In the genomic region with DNA sequence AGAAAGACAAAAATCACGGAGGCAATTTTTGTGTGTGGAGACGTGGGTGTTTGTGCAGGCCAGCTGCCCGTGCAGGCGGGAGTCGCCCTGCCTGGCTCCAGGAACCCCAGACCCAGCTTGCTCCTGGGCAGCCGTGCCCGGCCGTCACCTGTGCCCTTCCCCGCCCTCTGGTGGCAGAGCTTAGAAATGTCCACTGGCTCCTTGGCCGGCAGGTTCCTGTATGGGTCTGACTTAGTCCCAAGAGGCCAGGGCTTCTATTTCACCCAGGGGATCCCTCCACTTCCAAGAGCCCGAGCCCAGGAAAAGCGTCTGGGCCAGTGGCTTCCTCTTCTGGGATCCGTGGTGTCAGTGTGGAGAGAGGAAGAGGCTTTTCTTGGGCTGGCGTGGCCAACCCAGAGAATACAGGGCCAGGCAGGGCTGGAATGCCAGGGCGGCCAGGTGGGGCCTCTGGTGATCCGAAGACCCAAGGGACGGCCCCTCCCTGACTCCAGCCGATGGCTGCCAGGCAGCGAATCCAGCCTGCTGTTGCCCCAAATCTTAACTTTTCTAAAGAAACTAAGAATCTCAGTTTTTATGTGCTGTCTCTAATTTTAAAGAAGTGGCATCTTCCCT, we compare ENCODE assay signal across 9 cellular contexts.
DNase-seq lines count a peak whose midpoint lies in the region; ATAC-seq and TF ChIP-seq lines count a peak whose summit lies in the region.
"Had no signal": no experiment of that assay in that cellular context is flagged by ENCODE, and none has a peak within 500 bp of the region (broad histone marks: within the 10 kb centered on the region; RNA-seq: fewer than 3 reads in every experiment).

No MANE protein-coding gene starts in this region.

- H3K36me3 ChIP-seq in DND-41 (ENCODE audit: insufficient read depth, low read length) (no peaks in the 10 kb centered on the region), colonic mucosa (no peaks in the 10 kb centered on the region)

- no peak; the same call in 2 of the 3 replicates for ATAC-seq in DND-41 (ENCODE audit: insufficient read depth, low read depth)
- peak; percentile 80 for ATAC-seq in GM19438 (IDR thresholded peaks at IDR 0.05; ENCODE audit: low read depth, unreplicated experiment)
- ATAC-seq in HG02973 (IDR thresholded peaks at IDR 0.05; ENCODE audit: unreplicated experiment): no peak
- ATAC-seq in activated T-helper 17 cell treated with anti-CD3 and anti-CD28 coated beads, Interleukin-2, amount 50 U/mL, for 72 hours (replicated peaks): no peak

- H3K4me1 Mint-ChIP-seq in nephron progenitor cell: peaks cover 56% of the 10 kb centered on the region
- H3K4me1 Mint-ChIP-seq in activated T-helper 17 cell treated with anti-CD3 and anti-CD28 coated beads, Interleukin-2, amount 50 U/mL, for 72 hours: no peaks in the 10 kb centered on the region
- H3K4me1 Mint-ChIP-seq: memory B cell had no signal

- H3K79me2 ChIP-seq in DND-41 (ENCODE audit: insufficient read depth, low read length): no peaks in the 10 kb centered on the region

- H3K27me3 ChIP-seq in DND-41 (ENCODE audit: insufficient read depth, low read length, poor library complexity) (no peaks in the 10 kb centered on the region), colonic mucosa (no peaks in the 10 kb centered on the region)

- no peak overlapping the region for H3K4me2 ChIP-seq in DND-41 (ENCODE audit: insufficient read depth, low read length)

- no peaks in the 10 kb centered on the region for H4K20me1 ChIP-seq in DND-41 (ENCODE audit: insufficient read depth, low read length)

- POLR2A ChIA-PET in RWPE1 (lab: Yijun Ruan, JAX; ENCODE audit: low non-redundant PET): no interaction called here

- TF ChIP-seq CTCF in DND-41 (IDR thresholded peaks at IDR 0.05; ENCODE audit: borderline replicate concordance, extremely low read depth, low read length, poor library complexity, severe bottlenecking): peak; percentile 54
- TF ChIP-seq CTCF in colonic mucosa (IDR thresholded peaks at IDR 0.05): peak; percentile 39
- peak; percentile 76 for TF ChIP-seq CTCF in nephron progenitor cell (IDR thresholded peaks at IDR 0.05)
- TF ChIP-seq CTCF in RWPE1 (conservative IDR thresholded peaks at IDR 0.05; ENCODE audit: low read depth): no peak

- peaks cover 3% of the 10 kb centered on the region for H3K9me3 Mint-ChIP-seq in nephron progenitor cell
- H3K9me3 Mint-ChIP-seq in activated T-helper 17 cell treated with anti-CD3 and anti-CD28 coated beads, Interleukin-2, amount 50 U/mL, for 72 hours: peaks cover 5% of the 10 kb centered on the region

- DNase-seq in DND-41 (peak; percentile 16), NCI-H2107 (lab: John Stamatoyannopoulos, UW) (peak; percentile 53), colonic mucosa (peak; percentile 46), nephron progenitor cell (peak; percentile 80), RWPE1 (ENCODE audit: low spot score) (no peak)

- H2AFZ ChIP-seq in DND-41 (ENCODE audit: low read depth, low read length): no peak overlapping the region

- H3K27me3 Mint-ChIP-seq in nephron progenitor cell (ENCODE audit: low read depth, poor library complexity): no peaks in the 10 kb centered on the region
- H3K27me3 Mint-ChIP-seq in activated T-helper 17 cell treated with anti-CD3 and anti-CD28 coated beads, Interleukin-2, amount 50 U/mL, for 72 hours: no peaks in the 10 kb centered on the region

- H3K9me3 ChIP-seq in DND-41 (ENCODE audit: insufficient read depth, low read length, severe bottlenecking): no peaks in the 10 kb centered on the region
- H3K9me3 ChIP-seq in colonic mucosa: no peaks in the 10 kb centered on the region

- peak overlapping the region; percentile 96 for H3K27ac Mint-ChIP-seq in nephron progenitor cell
- H3K27ac Mint-ChIP-seq in activated T-helper 17 cell treated with anti-CD3 and anti-CD28 coated beads, Interleukin-2, amount 50 U/mL, for 72 hours: no peak overlapping the region
- H3K27ac Mint-ChIP-seq: memory B cell had no signal

- intact Hi-C loops in colonic mucosa (cut with DNase I): no loop called here

- H3K4me1 ChIP-seq in DND-41 (ENCODE audit: insufficient read depth, low read length): no peaks in the 10 kb centered on the region
- no peaks in the 10 kb centered on the region for H3K4me1 ChIP-seq in colonic mucosa

- H3K4me3 Mint-ChIP-seq in nephron progenitor cell: peak overlapping the region; percentile 40
- no peak overlapping the region for H3K4me3 Mint-ChIP-seq in activated T-helper 17 cell treated with anti-CD3 and anti-CD28 coated beads, Interleukin-2, amount 50 U/mL, for 72 hours
- H3K4me3 Mint-ChIP-seq: memory B cell had no signal

- CTCF ChIA-PET in RWPE1 (lab: Yijun Ruan, JAX): no interaction called here

- H3K9ac ChIP-seq in DND-41 (ENCODE audit: low read depth, low read length) (no peak overlapping the region), colonic mucosa (ENCODE audit: low read depth in 2 of 2, low read length in 2 of 2) (no peak overlapping the region)

- no peak overlapping the region for H3K27ac ChIP-seq in DND-41 (ENCODE audit: low read length)
- no peak overlapping the region for H3K27ac ChIP-seq in colonic mucosa
- no peak overlapping the region for H3K27ac ChIP-seq in RWPE1

- no peak overlapping the region for H3K4me3 ChIP-seq in DND-41 (ENCODE audit: low read depth in 1 of 2, low read length in 2 of 2)
- no peak overlapping the region for H3K4me3 ChIP-seq in colonic mucosa

- H3K36me3 Mint-ChIP-seq in nephron progenitor cell (ENCODE audit: low read depth): peaks cover 47% of the 10 kb centered on the region
- no peaks in the 10 kb centered on the region for H3K36me3 Mint-ChIP-seq in activated T-helper 17 cell treated with anti-CD3 and anti-CD28 coated beads, Interleukin-2, amount 50 U/mL, for 72 hours (ENCODE audit: low read depth)
- H3K36me3 Mint-ChIP-seq: memory B cell had no signal
